1 cellular context compared by ENCODE assay signal in the genomic region with DNA sequence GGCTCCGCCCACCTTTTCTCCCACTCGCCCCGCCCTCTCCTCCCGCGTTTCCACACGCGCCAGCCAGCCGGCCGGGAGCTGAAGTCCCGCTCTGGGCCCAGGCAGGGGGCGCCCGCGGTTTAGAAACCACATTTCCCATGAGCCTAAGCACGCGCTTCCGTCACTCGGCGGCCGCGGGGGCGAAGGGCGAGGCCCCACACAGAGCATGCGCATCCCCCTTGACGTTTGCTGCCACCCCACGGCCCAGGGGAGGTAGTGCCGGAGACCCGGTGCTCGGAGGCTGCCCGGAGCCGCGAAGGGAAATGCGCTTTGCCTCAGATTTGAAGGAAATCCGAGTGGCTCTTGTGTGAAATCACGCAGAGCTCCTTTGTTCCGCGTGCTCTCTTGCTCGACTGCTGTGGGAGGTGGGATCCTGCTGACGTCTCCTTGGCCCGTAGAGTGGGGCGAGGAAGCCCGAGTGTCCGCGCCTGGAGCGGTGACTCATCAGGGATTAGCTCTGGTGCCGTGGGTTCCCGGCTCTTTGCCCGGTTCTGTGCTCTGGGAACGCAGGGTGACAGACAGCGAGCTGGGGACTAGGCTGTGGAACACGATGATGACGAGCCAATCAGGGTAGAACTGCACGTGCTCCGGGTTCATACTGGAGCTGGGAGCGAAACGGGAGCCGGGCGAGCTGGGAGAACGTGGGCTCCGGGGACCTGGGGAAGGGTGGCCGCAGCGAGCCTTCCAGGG.
TF ChIP-seq lines count a peak whose summit lies in the region.

No MANE protein-coding gene starts in this region.

TF ChIP-seq in K562, 482 proteins besides CTCF, POLR2A, EP300 and RAD21 (continued from another document and continues in another):
- TF ChIP-seq, protein P1, sequence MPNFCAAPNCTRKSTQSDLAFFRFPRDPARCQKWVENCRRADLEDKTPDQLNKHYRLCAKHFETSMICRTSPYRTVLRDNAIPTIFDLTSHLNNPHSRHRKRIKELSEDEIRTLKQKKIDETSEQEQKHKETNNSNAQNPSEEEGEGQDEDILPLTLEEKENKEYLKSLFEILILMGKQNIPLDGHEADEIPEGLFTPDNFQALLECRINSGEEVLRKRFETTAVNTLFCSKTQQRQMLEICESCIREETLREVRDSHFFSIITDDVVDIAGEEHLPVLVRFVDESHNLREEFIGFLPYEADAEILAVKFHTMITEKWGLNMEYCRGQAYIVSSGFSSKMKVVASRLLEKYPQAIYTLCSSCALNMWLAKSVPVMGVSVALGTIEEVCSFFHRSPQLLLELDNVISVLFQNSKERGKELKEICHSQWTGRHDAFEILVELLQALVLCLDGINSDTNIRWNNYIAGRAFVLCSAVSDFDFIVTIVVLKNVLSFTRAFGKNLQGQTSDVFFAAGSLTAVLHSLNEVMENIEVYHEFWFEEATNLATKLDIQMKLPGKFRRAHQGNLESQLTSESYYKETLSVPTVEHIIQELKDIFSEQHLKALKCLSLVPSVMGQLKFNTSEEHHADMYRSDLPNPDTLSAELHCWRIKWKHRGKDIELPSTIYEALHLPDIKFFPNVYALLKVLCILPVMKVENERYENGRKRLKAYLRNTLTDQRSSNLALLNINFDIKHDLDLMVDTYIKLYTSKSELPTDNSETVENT (CRISPR knock-in tag; IDR thresholded peaks at IDR 0.05), result 0 out of 2 replicates have a peak, but pooled peaks have one; percentile 43
- TF ChIP-seq ZNF695 (CRISPR knock-in tag; IDR thresholded peaks at IDR 0.05) (peak; percentile 79; the same call in 1 of the 2 replicates), TCF7L2 (IDR thresholded peaks at IDR 0.05; ENCODE audit: low read depth, low read length) (no peak), ZNF239 (CRISPR knock-in tag; IDR thresholded peaks at IDR 0.05) (no peak), MEIS2 (IDR thresholded peaks at IDR 0.05; ENCODE audit: partially characterized antibody) (peak; percentile 87), TARDBP (IDR thresholded peaks at IDR 0.05) (peak; percentile 97; the same call in 1 of the 2 replicates), TFAM (CRISPR knock-in tag; conservative IDR thresholded peaks at IDR 0.05) (no peak), SLC30A9 (CRISPR knock-in tag; IDR thresholded peaks at IDR 0.05) (no peak), SIN3B (IDR thresholded peaks at IDR 0.05; ENCODE audit: low read depth) (peak; percentile 40; the same call in 1 of the 2 replicates), BRD9 (IDR thresholded peaks at IDR 0.05; ENCODE audit: low read depth, partially characterized antibody) (peak; percentile 60), ZNF24 (IDR thresholded peaks at IDR 0.05) (no peak), GATA2 (CRISPR knock-in tag; IDR thresholded peaks at IDR 0.05) (no peak), POLR2B (IDR thresholded peaks at IDR 0.05; ENCODE audit: low read depth, partially characterized antibody) (peak; percentile 83), ZNF140 (CRISPR knock-in tag; IDR thresholded peaks at IDR 0.05) (no peak), NELFE (IDR thresholded peaks at IDR 0.05; ENCODE audit: insufficient read depth, insufficient read length) (no peak), ZNF75A (CRISPR knock-in tag; IDR thresholded peaks at IDR 0.05) (peak; percentile 52; the same call in 1 of the 2 replicates), ZNF408 (CRISPR knock-in tag; IDR thresholded peaks at IDR 0.05; ENCODE audit: low read depth) (no peak), ZNF830 (CRISPR knock-in tag; IDR thresholded peaks at IDR 0.05) (no peak; the same call in 1 of the 2 replicates), TSC22D4 (tag; IDR thresholded peaks at IDR 0.05) (no peak), NFATC3 (IDR thresholded peaks at IDR 0.05) (no peak), RCOR1 (IDR thresholded peaks at IDR 0.05; ENCODE audit: borderline replicate concordance in 1 of 2, low read depth in 2 of 2, low read length in 2 of 2) (peak in 1 of 2 experiments; percentile 31; a peak in 1 of 4 replicates), ZBTB8A (IDR thresholded peaks at IDR 0.05; ENCODE audit: partially characterized antibody) (no peak), ZNF347 (CRISPR knock-in tag; IDR thresholded peaks at IDR 0.05; ENCODE audit: low read depth) (peak; percentile 65; the same call in 1 of the 2 replicates), RBM22 (IDR thresholded peaks at IDR 0.05; ENCODE audit: low read depth, low read length, poor library complexity, severe bottlenecking) (peak; percentile 21), ZNF444 (CRISPR knock-in tag; IDR thresholded peaks at IDR 0.05) (no peak), ZNF175 (CRISPR knock-in tag; IDR thresholded peaks at IDR 0.05; ENCODE audit: low read depth) (peak; percentile 68; the same call in 1 of the 2 replicates), PCBP1 (IDR thresholded peaks at IDR 0.05; ENCODE audit: low read depth, low read length, poor library complexity, severe bottlenecking) (peak; percentile 76), ZC3H11A (IDR thresholded peaks at IDR 0.05; ENCODE audit: low read depth, low read length) (no peak), U2AF2 (optimal IDR thresholded peaks at IDR 0.05; ENCODE audit: low read depth, low read length) (no peak), PHB2 (IDR thresholded peaks at IDR 0.05; ENCODE audit: low read depth) (no peak), NR3C1 (CRISPR knock-in tag; IDR thresholded peaks at IDR 0.05) (peak; percentile 38; the same call in 1 of the 2 replicates), COPS2 (conservative IDR thresholded peaks at IDR 0.05) (no peak), HNRNPK (IDR thresholded peaks at IDR 0.05; ENCODE audit: low read depth, low read length, poor library complexity, severe bottlenecking) (peak; percentile 15), ELF1 (tag; IDR thresholded peaks at IDR 0.05) (peak; percentile 65; the same call in 1 of the 2 replicates), SUPT5H (IDR thresholded peaks at IDR 0.05) (peak; percentile 93), SP2 (IDR thresholded peaks at IDR 0.05; ENCODE audit: extremely low read depth, low read depth, low read length, poor library complexity, severe bottlenecking) (no peak), STAG1 (CRISPR knock-in tag; IDR thresholded peaks at IDR 0.05; ENCODE audit: borderline replicate concordance) (no peak; the same call in 1 of the 2 replicates), PYGO2 (tag; IDR thresholded peaks at IDR 0.05) (no peak), SNIP1 (IDR thresholded peaks at IDR 0.05; ENCODE audit: low read depth) (no peak), SPI1 (IDR thresholded peaks at IDR 0.05; ENCODE audit: borderline replicate concordance, low read depth, low read length) (0 out of 2 replicates have a peak, but pooled peaks have one; percentile 16), MAFF (IDR thresholded peaks at IDR 0.05; ENCODE audit: low read length) (no peak), PRMT5 (CRISPR knock-in tag; IDR thresholded peaks at IDR 0.05) (no peak; the same call in 1 of the 2 replicates), KDM1A (IDR thresholded peaks at IDR 0.05) (peak; percentile 60 to 69; a peak in 3 of 4 replicates), SRF (CRISPR knock-in tag; IDR thresholded peaks at IDR 0.05) (peak in 1 of 2 experiments; percentile 77; a peak in 1 of 4 replicates), TCF7 (IDR thresholded peaks at IDR 0.05; ENCODE audit: borderline replicate concordance) (peak; percentile 69), CEBPG (CRISPR knock-in tag; IDR thresholded peaks at IDR 0.05) (0 out of 2 replicates have a peak, but pooled peaks have one; percentile 55), CEBPG (tag; conservative IDR thresholded peaks at IDR 0.05 in 1 of 2, IDR thresholded peaks at IDR 0.05 in 1 of 2) (no peak), FOXK1 (CRISPR knock-in tag; IDR thresholded peaks at IDR 0.05; ENCODE audit: borderline replicate concordance) (0 out of 2 replicates have a peak, but pooled peaks have one; percentile 79), ZNF134 (CRISPR knock-in tag; conservative IDR thresholded peaks at IDR 0.05) (no peak), ZSCAN29 (IDR thresholded peaks at IDR 0.05) (no peak; the same call in 1 of the 2 replicates)
- TF ChIP-seq, protein P2, sequence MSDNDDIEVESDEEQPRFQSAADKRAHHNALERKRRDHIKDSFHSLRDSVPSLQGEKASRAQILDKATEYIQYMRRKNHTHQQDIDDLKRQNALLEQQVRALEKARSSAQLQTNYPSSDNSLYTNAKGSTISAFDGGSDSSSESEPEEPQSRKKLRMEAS (CRISPR knock-in tag; IDR thresholded peaks at IDR 0.05), result peak; percentile 100
- TF ChIP-seq, protein P3, sequence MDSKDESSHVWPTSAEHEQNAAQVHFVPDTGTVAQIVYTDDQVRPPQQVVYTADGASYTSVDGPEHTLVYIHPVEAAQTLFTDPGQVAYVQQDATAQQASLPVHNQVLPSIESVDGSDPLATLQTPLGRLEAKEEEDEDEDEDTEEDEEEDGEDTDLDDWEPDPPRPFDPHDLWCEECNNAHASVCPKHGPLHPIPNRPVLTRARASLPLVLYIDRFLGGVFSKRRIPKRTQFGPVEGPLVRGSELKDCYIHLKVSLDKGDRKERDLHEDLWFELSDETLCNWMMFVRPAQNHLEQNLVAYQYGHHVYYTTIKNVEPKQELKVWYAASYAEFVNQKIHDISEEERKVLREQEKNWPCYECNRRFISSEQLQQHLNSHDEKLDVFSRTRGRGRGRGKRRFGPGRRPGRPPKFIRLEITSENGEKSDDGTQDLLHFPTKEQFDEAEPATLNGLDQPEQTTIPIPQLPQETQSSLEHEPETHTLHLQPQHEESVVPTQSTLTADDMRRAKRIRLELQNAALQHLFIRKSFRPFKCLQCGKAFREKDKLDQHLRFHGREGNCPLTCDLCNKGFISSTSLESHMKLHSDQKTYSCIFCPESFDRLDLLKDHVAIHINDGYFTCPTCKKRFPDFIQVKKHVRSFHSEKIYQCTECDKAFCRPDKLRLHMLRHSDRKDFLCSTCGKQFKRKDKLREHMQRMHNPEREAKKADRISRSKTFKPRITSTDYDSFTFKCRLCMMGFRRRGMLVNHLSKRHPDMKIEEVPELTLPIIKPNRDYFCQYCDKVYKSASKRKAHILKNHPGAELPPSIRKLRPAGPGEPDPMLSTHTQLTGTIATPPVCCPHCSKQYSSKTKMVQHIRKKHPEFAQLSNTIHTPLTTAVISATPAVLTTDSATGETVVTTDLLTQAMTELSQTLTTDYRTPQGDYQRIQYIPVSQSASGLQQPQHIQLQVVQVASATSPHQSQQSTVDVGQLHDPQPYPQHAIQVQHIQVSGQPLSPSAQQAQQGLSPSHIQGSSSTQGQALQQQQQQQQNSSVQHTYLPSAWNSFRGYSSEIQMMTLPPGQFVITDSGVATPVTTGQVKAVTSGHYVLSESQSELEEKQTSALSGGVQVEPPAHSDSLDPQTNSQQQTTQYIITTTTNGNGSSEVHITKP (IDR thresholded peaks at IDR 0.05; ENCODE audit: partially characterized antibody), result peak; percentile 37
- TF ChIP-seq, protein P4, sequence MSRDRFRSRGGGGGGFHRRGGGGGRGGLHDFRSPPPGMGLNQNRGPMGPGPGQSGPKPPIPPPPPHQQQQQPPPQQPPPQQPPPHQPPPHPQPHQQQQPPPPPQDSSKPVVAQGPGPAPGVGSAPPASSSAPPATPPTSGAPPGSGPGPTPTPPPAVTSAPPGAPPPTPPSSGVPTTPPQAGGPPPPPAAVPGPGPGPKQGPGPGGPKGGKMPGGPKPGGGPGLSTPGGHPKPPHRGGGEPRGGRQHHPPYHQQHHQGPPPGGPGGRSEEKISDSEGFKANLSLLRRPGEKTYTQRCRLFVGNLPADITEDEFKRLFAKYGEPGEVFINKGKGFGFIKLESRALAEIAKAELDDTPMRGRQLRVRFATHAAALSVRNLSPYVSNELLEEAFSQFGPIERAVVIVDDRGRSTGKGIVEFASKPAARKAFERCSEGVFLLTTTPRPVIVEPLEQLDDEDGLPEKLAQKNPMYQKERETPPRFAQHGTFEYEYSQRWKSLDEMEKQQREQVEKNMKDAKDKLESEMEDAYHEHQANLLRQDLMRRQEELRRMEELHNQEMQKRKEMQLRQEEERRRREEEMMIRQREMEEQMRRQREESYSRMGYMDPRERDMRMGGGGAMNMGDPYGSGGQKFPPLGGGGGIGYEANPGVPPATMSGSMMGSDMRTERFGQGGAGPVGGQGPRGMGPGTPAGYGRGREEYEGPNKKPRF (IDR thresholded peaks at IDR 0.05; ENCODE audit: low read depth, low read length), result no peak
- TF ChIP-seq, protein P5, sequence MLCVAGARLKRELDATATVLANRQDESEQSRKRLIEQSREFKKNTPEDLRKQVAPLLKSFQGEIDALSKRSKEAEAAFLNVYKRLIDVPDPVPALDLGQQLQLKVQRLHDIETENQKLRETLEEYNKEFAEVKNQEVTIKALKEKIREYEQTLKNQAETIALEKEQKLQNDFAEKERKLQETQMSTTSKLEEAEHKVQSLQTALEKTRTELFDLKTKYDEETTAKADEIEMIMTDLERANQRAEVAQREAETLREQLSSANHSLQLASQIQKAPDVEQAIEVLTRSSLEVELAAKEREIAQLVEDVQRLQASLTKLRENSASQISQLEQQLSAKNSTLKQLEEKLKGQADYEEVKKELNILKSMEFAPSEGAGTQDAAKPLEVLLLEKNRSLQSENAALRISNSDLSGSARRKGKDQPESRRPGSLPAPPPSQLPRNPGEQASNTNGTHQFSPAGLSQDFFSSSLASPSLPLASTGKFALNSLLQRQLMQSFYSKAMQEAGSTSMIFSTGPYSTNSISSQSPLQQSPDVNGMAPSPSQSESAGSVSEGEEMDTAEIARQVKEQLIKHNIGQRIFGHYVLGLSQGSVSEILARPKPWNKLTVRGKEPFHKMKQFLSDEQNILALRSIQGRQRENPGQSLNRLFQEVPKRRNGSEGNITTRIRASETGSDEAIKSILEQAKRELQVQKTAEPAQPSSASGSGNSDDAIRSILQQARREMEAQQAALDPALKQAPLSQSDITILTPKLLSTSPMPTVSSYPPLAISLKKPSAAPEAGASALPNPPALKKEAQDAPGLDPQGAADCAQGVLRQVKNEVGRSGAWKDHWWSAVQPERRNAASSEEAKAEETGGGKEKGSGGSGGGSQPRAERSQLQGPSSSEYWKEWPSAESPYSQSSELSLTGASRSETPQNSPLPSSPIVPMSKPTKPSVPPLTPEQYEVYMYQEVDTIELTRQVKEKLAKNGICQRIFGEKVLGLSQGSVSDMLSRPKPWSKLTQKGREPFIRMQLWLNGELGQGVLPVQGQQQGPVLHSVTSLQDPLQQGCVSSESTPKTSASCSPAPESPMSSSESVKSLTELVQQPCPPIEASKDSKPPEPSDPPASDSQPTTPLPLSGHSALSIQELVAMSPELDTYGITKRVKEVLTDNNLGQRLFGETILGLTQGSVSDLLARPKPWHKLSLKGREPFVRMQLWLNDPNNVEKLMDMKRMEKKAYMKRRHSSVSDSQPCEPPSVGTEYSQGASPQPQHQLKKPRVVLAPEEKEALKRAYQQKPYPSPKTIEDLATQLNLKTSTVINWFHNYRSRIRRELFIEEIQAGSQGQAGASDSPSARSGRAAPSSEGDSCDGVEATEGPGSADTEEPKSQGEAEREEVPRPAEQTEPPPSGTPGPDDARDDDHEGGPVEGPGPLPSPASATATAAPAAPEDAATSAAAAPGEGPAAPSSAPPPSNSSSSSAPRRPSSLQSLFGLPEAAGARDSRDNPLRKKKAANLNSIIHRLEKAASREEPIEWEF (CRISPR knock-in tag; IDR thresholded peaks at IDR 0.05), result no peak
- TF ChIP-seq, protein P6, sequence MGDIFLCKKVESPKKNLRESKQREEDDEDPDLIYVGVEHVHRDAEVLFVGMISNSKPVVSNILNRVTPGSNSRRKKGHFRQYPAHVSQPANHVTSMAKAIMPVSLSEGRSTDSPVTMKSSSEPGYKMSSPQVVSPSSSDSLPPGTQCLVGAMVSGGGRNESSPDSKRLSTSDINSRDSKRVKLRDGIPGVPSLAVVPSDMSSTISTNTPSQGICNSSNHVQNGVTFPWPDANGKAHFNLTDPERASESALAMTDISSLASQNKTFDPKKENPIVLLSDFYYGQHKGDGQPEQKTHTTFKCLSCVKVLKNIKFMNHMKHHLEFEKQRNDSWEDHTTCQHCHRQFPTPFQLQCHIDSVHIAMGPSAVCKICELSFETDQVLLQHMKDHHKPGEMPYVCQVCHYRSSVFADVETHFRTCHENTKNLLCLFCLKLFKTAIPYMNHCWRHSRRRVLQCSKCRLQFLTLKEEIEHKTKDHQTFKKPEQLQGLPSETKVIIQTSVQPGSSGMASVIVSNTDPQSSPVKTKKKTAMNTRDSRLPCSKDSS (IDR thresholded peaks at IDR 0.05; ENCODE audit: low read depth, partially characterized antibody), result no peak
